In the genomic region with DNA sequence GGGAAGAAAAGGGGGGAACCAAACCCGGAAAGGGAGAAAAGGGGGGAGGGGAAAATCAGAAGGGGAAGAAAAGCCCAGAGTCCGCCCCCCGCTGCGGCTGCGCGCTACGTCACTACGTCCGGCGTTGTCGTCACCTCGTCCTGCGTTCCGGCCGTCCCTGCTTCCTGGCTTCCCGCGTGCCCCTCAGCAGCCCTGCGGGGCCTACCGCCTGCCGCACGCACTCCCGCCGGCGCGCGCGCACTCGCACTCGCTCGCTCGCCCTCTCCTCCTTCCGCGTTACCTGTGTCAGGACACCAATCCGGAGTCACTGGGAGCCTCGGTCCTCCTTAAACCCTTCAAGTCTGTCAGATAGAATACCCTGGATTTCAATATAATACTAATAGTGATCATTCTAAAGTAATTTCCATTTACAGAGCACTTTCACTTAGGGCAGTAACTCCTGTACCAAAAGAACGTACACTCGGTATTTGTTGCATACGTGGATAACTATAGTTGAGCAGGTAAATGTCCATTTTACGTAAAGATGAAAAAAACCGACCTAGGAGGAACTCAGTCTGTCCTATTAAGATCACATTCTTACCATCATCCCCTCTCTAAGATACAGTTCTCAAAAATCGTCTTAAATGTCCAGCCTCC, we compare ENCODE assay signal across 8 cellular contexts. TPM values are rescaled to one million over a fixed set of nuclear protein-coding genes. Genes with fewer than 3 reads are reported as not detected.
DNase-seq lines count a peak whose midpoint lies in the region; ATAC-seq and TF ChIP-seq lines count a peak whose summit lies in the region.

R3HDM2 (minus strand) TSS at position 113 of the 636 bp plus-strand sequence. CDS start 120,615 bp downstream, outside the sequence.

- DNase-seq in GM23338 (ENCODE audit: low spot score) (peak; percentile 97), Kasumi-1 (lab: John Stamatoyannopoulos, UW) (peak; percentile 97), RKO (ENCODE audit: low spot score) (peak; percentile 97), activated T-helper 1 cell treated with Interleukin-2 at 50 U/mL for 16 hours (ENCODE audit: low read depth) (peak; percentile 93), esophagus squamous epithelium (lab: John Stamatoyannopoulos, UW) (peak; percentile 69), myocyte (ENCODE audit: low read depth) (peak; percentile 94)
- DNase-seq in stimulated activated CD8-positive, alpha-beta memory T cell treated with anti-CD3 and anti-CD28 coated beads, Interleukin-7, amount 100 ng/mL, for 4 hours (ENCODE audit: low read depth in 2 of 2): peak; percentile 91 to 95

- H3K4me3 ChIP-seq in DOHH2 (ENCODE audit: low read length) (peak within 1 kb of the TSS; percentile 97), GM23338 (peak within 1 kb of the TSS; percentile 64), esophagus squamous epithelium (peak within 1 kb of the TSS; percentile 81 to 95 (median 84))

- H3K36me3 ChIP-seq in DOHH2 (ENCODE audit: control insufficient read depth, low read length): peaks cover 10% of the 10 kb centered on the region
- H3K36me3 ChIP-seq in GM23338 (ENCODE audit: insufficient read depth): no peaks in the 10 kb centered on the region
- H3K36me3 ChIP-seq in esophagus squamous epithelium: no peaks in the 10 kb centered on the region

- ATAC-seq in GM23338: peak; percentile 92

- H3F3A ChIP-seq in DOHH2 (ENCODE audit: control insufficient read depth, insufficient read depth) (peaks cover 3% of the 10 kb centered on the region; the same call in 1 of the 2 replicates), GM23338 (replicated peaks; ENCODE audit: low read depth) (peaks cover 11% of the 10 kb centered on the region)

- H3K79me2 ChIP-seq in DOHH2 (ENCODE audit: control insufficient read depth, low read length): peaks cover 41% of the 10 kb centered on the region
- H3K79me2 ChIP-seq in GM23338 (replicated peaks; ENCODE audit: insufficient read depth): peaks cover 31% of the 10 kb centered on the region

- peak in 3 of 4 donors; percentile 41 to 90 (median 84) for TF ChIP-seq POLR2A in esophagus squamous epithelium (IDR thresholded peaks at IDR 0.05)

- H3K27me3 Mint-ChIP-seq in GM23338 (ENCODE audit: insufficient read depth, low read depth, poor library complexity): peaks cover 10% of the 10 kb centered on the region

- H3K4me1 ChIP-seq in DOHH2 (ENCODE audit: control insufficient read depth, low read length) (peaks cover 24% of the 10 kb centered on the region), GM23338 (ENCODE audit: insufficient read depth) (peaks cover 15% of the 10 kb centered on the region; the same call in 1 of the 2 replicates), esophagus squamous epithelium (peaks cover 5 to 25% (median 11%) of the 10 kb centered on the region in 3 donors)

- H3K36me3 Mint-ChIP-seq in GM23338 (ENCODE audit: low read depth): no peaks in the 10 kb centered on the region; the same call in 2 of the 3 replicates

- peaks cover 26% of the 10 kb centered on the region for H3K4me1 Mint-ChIP-seq in GM23338

- intact Hi-C loops in esophagus squamous epithelium (cut with DNase I): no loop called here

- no peaks in the 10 kb centered on the region for H3K9me3 Mint-ChIP-seq in GM23338

- peak within 1 kb of the TSS; percentile 93 for H3K4me3 Mint-ChIP-seq in GM23338

- H3K27ac Mint-ChIP-seq in GM23338: peak within 1 kb of the TSS; percentile 97

- TF ChIP-seq CTCF in DOHH2 (IDR thresholded peaks at IDR 0.05; ENCODE audit: low read depth, low read length, poor library complexity, severe bottlenecking) (no peak), GM23338 (conservative IDR thresholded peaks at IDR 0.05; ENCODE audit: low read depth in 2 of 2) (no peak), esophagus squamous epithelium (IDR thresholded peaks at IDR 0.05) (peak in 2 of 6 experiments; percentile 14 to 20)

- H3K27ac ChIP-seq in DOHH2 (ENCODE audit: low read depth, low read length): peak within 1 kb of the TSS; percentile 68
- H3K27ac ChIP-seq in GM23338 (ENCODE audit: low read depth): peak within 1 kb of the TSS; percentile 93
- peak within 1 kb of the TSS; percentile 96 to 99 (median 98) for H3K27ac ChIP-seq in esophagus squamous epithelium

- peak within 1 kb of the TSS; percentile 76 for H2AFZ ChIP-seq in GM23338

- H4K20me1 ChIP-seq in DOHH2 (ENCODE audit: control insufficient read depth, insufficient read depth, low read depth, low read length) (no peaks in the 10 kb centered on the region), GM23338 (replicated peaks; ENCODE audit: insufficient read depth) (no peaks in the 10 kb centered on the region)

- H3K27me3 ChIP-seq in DOHH2 (ENCODE audit: control insufficient read depth, low read length): no peaks in the 10 kb centered on the region
- no peaks in the 10 kb centered on the region for H3K27me3 ChIP-seq in GM23338 (ENCODE audit: insufficient read depth)
- no peaks in the 10 kb centered on the region for H3K27me3 ChIP-seq in esophagus squamous epithelium

- H3K9me3 ChIP-seq in DOHH2 (ENCODE audit: control insufficient read depth, insufficient read depth, low read length) (no peaks in the 10 kb centered on the region), esophagus squamous epithelium (no peaks in the 10 kb centered on the region)

- 2% methylated on average over 15 to 39 of the region's 41 CpGs for WGBS in esophagus squamous epithelium, 2 donors

- H3K4me2 ChIP-seq in DOHH2 (ENCODE audit: low read length) (peak within 1 kb of the TSS; percentile 94), GM23338 (peak within 1 kb of the TSS; percentile 91)

- H3K9me2 ChIP-seq in DOHH2 (replicated peaks; ENCODE audit: control insufficient read depth, low read length) (no peaks in the 10 kb centered on the region), GM23338 (ENCODE audit: insufficient read depth) (no peaks in the 10 kb centered on the region)

TF ChIP-seq in GM23338, 12 proteins besides CTCF, POLR2A, EP300 and RAD21:
- TF ChIP-seq, protein P1, sequence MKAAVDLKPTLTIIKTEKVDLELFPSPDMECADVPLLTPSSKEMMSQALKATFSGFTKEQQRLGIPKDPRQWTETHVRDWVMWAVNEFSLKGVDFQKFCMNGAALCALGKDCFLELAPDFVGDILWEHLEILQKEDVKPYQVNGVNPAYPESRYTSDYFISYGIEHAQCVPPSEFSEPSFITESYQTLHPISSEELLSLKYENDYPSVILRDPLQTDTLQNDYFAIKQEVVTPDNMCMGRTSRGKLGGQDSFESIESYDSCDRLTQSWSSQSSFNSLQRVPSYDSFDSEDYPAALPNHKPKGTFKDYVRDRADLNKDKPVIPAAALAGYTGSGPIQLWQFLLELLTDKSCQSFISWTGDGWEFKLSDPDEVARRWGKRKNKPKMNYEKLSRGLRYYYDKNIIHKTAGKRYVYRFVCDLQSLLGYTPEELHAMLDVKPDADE (IDR thresholded peaks at IDR 0.05): peak; percentile 55
- TF ChIP-seq CREB1 (CRISPR knock-in tag; IDR thresholded peaks at IDR 0.05; ENCODE audit: low read depth) (peak; percentile 95), STAT1 (IDR thresholded peaks at IDR 0.05; ENCODE audit: unreplicated experiment) (no peak), POLR2AphosphoS5 (IDR thresholded peaks at IDR 0.05; ENCODE audit: low read depth) (peak; percentile 88)

RNA-seq across cellular contexts. Expression of gene R3HDM2, which starts in this region (rescaled TPM):
- total RNA-seq in GM23338 (2014; rRNA removed; shearing (Covaris generic)): 17.7 and 19.6 TPM in 2 replicates
- polyA plus RNA-seq in GM23338 (2016; fragmentation: Nextera tagmentation; extraction: Ambion mirVana): 9.6 and 10.2 TPM in 2 replicates
- total RNA-seq in esophagus squamous epithelium (10 to 100 TPM; 21.7 to 37.6 (median 29.3) TPM), myocyte (20.3 and 24.6 TPM in 2 replicates)
- 27.9 TPM for polyA plus RNA-seq in myocyte (2012)

Comparison
In these comparisons a context has a peak if more than half of its experiments do, and no peak if none do; other contexts are left out.
1. Peak in every context shown above with its lines: DNase-seq, ATAC-seq, H3K4me3 ChIP-seq and H3K27ac ChIP-seq.